ENCODE assay signal across 1 cellular context in genomic region chr12:41988715-41989114, GRCh38.
TF ChIP-seq lines count a peak whose summit lies in the region.

No MANE protein-coding gene starts in this region.

TF ChIP-seq in GM23338, 12 proteins besides CTCF, POLR2A, EP300 and RAD21 (continued from another document):
- no peak for TF ChIP-seq ZNF462 (CRISPR knock-in tag; IDR thresholded peaks at IDR 0.05)
- TF ChIP-seq ZNF114 (CRISPR knock-in tag; IDR thresholded peaks at IDR 0.05): no peak
- no peak for TF ChIP-seq STAT1 (IDR thresholded peaks at IDR 0.05; ENCODE audit: unreplicated experiment)
